17 cellular contexts compared by ENCODE assay signal in the genomic region with DNA sequence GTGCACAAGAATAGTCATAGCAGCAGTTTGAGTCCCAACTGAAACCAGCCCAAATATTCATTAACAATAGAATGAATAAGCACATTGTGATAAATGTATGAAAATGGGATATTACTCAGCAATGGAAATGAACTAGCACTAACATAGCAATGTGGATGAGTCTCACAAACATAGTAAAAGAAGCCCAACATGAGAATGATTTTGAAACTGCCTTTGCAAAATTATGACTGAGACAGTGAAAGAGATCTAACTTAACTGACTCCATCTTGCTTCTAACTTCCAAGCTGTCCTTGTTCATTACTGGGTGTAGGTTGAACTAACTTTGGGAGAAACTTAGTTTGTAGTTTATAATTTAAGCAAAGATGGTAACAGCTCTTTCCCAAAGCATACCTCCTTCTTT.
A peak's percentile ranks its signal among the peaks of the same experiment; 100 is the strongest.
DNase-seq lines count a peak whose midpoint lies in the region; ATAC-seq and TF ChIP-seq lines count a peak whose summit lies in the region.
"Had no signal": no experiment of that assay in that cellular context is flagged by ENCODE, and none has a peak within 500 bp of the region (broad histone marks: within the 10 kb centered on the region; RNA-seq: fewer than 3 reads in every experiment).

No MANE protein-coding gene starts in this region.

- ATAC-seq in activated CD8-positive, alpha-beta memory T cell treated with anti-CD3 and anti-CD28 coated beads, Interleukin-2, amount 10 ng/mL, durations not matched to agents 7 days and 5 days = no peak
- peak; percentile 81 for ATAC-seq in stimulated activated effector memory CD8-positive, alpha-beta T cell treated with anti-CD3 and anti-CD28 coated beads, Interleukin-12 subunit alpha, Interleukin-12 subunit beta, amount 100 ng/mL, for 72 hours

- no peak overlapping the region for H3K4me3 Mint-ChIP-seq in activated CD8-positive, alpha-beta memory T cell treated with anti-CD3 and anti-CD28 coated beads, Interleukin-2, amount 10 ng/mL, durations not matched to agents 7 days and 5 days
- H3K4me3 Mint-ChIP-seq in stimulated activated effector memory CD8-positive, alpha-beta T cell treated with anti-CD3 and anti-CD28 coated beads, Interleukin-12 subunit alpha, Interleukin-12 subunit beta, amount 100 ng/mL, for 72 hours = peak overlapping the region; percentile 1
- H3K4me3 Mint-ChIP-seq: activated B cell treated with CpG ODN at 0.5 μM for 24 hours, nephron progenitor cell had no signal

- peak overlapping the region; percentile 30 for H3K27ac Mint-ChIP-seq in activated CD8-positive, alpha-beta memory T cell treated with anti-CD3 and anti-CD28 coated beads, Interleukin-2, amount 10 ng/mL, durations not matched to agents 7 days and 5 days
- peak overlapping the region; percentile 81 for H3K27ac Mint-ChIP-seq in stimulated activated effector memory CD8-positive, alpha-beta T cell treated with anti-CD3 and anti-CD28 coated beads, Interleukin-12 subunit alpha, Interleukin-12 subunit beta, amount 100 ng/mL, for 72 hours
- H3K27ac Mint-ChIP-seq: activated B cell treated with CpG ODN at 0.5 μM for 24 hours, nephron progenitor cell had no signal

- no peaks in the 10 kb centered on the region for H4K20me1 ChIP-seq in OCI-LY3 (ENCODE audit: insufficient read depth, low read length)

- H3K79me2 ChIP-seq in OCI-LY3 (ENCODE audit: low read length) = no peaks in the 10 kb centered on the region

- TF ChIP-seq CTCF in OCI-LY3 (IDR thresholded peaks at IDR 0.05; ENCODE audit: low read depth, low read length) (no peak), transverse colon (IDR thresholded peaks at IDR 0.05) (no peak)

- H3K9me3 Mint-ChIP-seq in activated CD8-positive, alpha-beta memory T cell treated with anti-CD3 and anti-CD28 coated beads, Interleukin-2, amount 10 ng/mL, durations not matched to agents 7 days and 5 days (ENCODE audit: low read depth) = peaks cover 3% of the 10 kb centered on the region
- no peaks in the 10 kb centered on the region for H3K9me3 Mint-ChIP-seq in stimulated activated effector memory CD8-positive, alpha-beta T cell treated with anti-CD3 and anti-CD28 coated beads, Interleukin-12 subunit alpha, Interleukin-12 subunit beta, amount 100 ng/mL, for 72 hours
- H3K9me3 Mint-ChIP-seq: activated B cell treated with CpG ODN at 0.5 μM for 24 hours, nephron progenitor cell had no signal

- no peak for TF ChIP-seq EP300 in transverse colon (IDR thresholded peaks at IDR 0.05; ENCODE audit: low read depth)

- H3K9me3 ChIP-seq in OCI-LY3 (ENCODE audit: insufficient read depth, low read length) (no peaks in the 10 kb centered on the region), transverse colon (no peaks in the 10 kb centered on the region)
- H3K9me3 ChIP-seq: adrenal gland, prostate gland, spleen had no signal

- H3K4me2 ChIP-seq in OCI-LY3 (ENCODE audit: low read length) = no peak overlapping the region

- no peaks in the 10 kb centered on the region for H3K36me3 Mint-ChIP-seq in activated CD8-positive, alpha-beta memory T cell treated with anti-CD3 and anti-CD28 coated beads, Interleukin-2, amount 10 ng/mL, durations not matched to agents 7 days and 5 days
- no peaks in the 10 kb centered on the region for H3K36me3 Mint-ChIP-seq in stimulated activated effector memory CD8-positive, alpha-beta T cell treated with anti-CD3 and anti-CD28 coated beads, Interleukin-12 subunit alpha, Interleukin-12 subunit beta, amount 100 ng/mL, for 72 hours

- no peak for TF ChIP-seq POLR2A in transverse colon (IDR thresholded peaks at IDR 0.05)

- H3K36me3 ChIP-seq in OCI-LY3 (replicated peaks; ENCODE audit: low read depth, low read length) (no peaks in the 10 kb centered on the region), transverse colon (no peaks in the 10 kb centered on the region)
- H3K36me3 ChIP-seq: adrenal gland, prostate gland, spleen had no signal

- H3K27ac ChIP-seq in OCI-LY3 (ENCODE audit: low read length) (no peak overlapping the region), epithelial cell of prostate (peak overlapping the region; percentile 99), transverse colon (no peak overlapping the region)
- H3K27ac ChIP-seq: adrenal gland, prostate gland, RWPE1, spleen had no signal

- in situ Hi-C loops in transverse colon (cut with MboI; ENCODE audit: low pct_ligation_motif_present in 1 of 4, low pct_unique_long_range_greater_than_20kb in 1 of 4, low sequenced_read_pairs in 3 of 4) = no loop called here

- DNase-seq in activated CD8-positive, alpha-beta memory T cell treated with anti-CD3 and anti-CD28 coated beads, Interleukin-2, amount 10 ng/mL, durations not matched to agents 7 days and 5 days = no peak
- DNase-seq in activated CD8-positive, alpha-beta memory T cell treated with anti-CD3 and anti-CD28 coated beads, Interleukin-2, amount 50 U/mL, for 4 hours = no peak
- peak; percentile 41 for DNase-seq in epithelial cell of prostate (ENCODE audit: low read depth, low spot score)
- DNase-seq in stimulated activated effector memory CD8-positive, alpha-beta T cell treated with anti-CD3 and anti-CD28 coated beads, Interleukin-12 subunit alpha, Interleukin-12 subunit beta, amount 100 ng/mL, for 72 hours (ENCODE audit: low spot score in 2 of 2) = no peak
- no peak for DNase-seq in NCI-H446 (lab: John Stamatoyannopoulos, UW)
- no peak for DNase-seq in NOMO-1 treated with DMSO at 0.1 percent for 48 hours (lab: John Stamatoyannopoulos, UW; ENCODE audit: unreplicated experiment)
- DNase-seq in transverse colon = no peak
- DNase-seq: activated B cell treated with CpG ODN at 0.5 μM for 24 hours, head of caudate nucleus, NCI-H1092, NCI-H2171, nephron progenitor cell, spleen had no signal

- H3K27me3 ChIP-seq in OCI-LY3 (ENCODE audit: low read depth, low read length) = no peaks in the 10 kb centered on the region
- no peaks in the 10 kb centered on the region for H3K27me3 ChIP-seq in transverse colon
- H3K27me3 ChIP-seq: spleen had no signal

- peaks cover 2% of the 10 kb centered on the region for H3K27me3 Mint-ChIP-seq in activated CD8-positive, alpha-beta memory T cell treated with anti-CD3 and anti-CD28 coated beads, Interleukin-2, amount 10 ng/mL, durations not matched to agents 7 days and 5 days
- H3K27me3 Mint-ChIP-seq: activated B cell treated with CpG ODN at 0.5 μM for 24 hours had no signal

- no peak overlapping the region for H3K9ac ChIP-seq in OCI-LY3 (ENCODE audit: low read length)

- peak overlapping the region; percentile 34; the same call in 1 of the 2 replicates for H2AFZ ChIP-seq in OCI-LY3 (ENCODE audit: low read depth, low read length)

- H3K4me1 Mint-ChIP-seq in activated CD8-positive, alpha-beta memory T cell treated with anti-CD3 and anti-CD28 coated beads, Interleukin-2, amount 10 ng/mL, durations not matched to agents 7 days and 5 days = peaks cover 24% of the 10 kb centered on the region
- peaks cover 44% of the 10 kb centered on the region for H3K4me1 Mint-ChIP-seq in stimulated activated effector memory CD8-positive, alpha-beta T cell treated with anti-CD3 and anti-CD28 coated beads, Interleukin-12 subunit alpha, Interleukin-12 subunit beta, amount 100 ng/mL, for 72 hours
- H3K4me1 Mint-ChIP-seq: nephron progenitor cell had no signal

- CTCF ChIA-PET in activated CD8-positive, alpha-beta memory T cell treated with anti-CD3 and anti-CD28 coated beads, Interleukin-2, amount 10 ng/mL, durations not matched to agents 7 days and 5 days (lab: Charles Lee) = no interaction called here

- H3K4me3 ChIP-seq in OCI-LY3 (ENCODE audit: low read length) (no peak overlapping the region), transverse colon (no peak overlapping the region)
- H3K4me3 ChIP-seq: adrenal gland, prostate gland, spleen had no signal

- intact Hi-C loops in transverse colon (cut with DNase I; ENCODE audit: low total_unique reads) = no loop called here

- peaks cover 47% of the 10 kb centered on the region for H3K4me1 ChIP-seq in OCI-LY3 (ENCODE audit: low read length)
- H3K4me1 ChIP-seq in transverse colon = peaks cover 0 to 11% (median 5%) of the 10 kb centered on the region in 4 donors
- H3K4me1 ChIP-seq: adrenal gland, prostate gland had no signal
